In genomic region chr17:42691021-42691545, GRCh38 we compare ENCODE assay signal across 2 cellular contexts.
TF ChIP-seq lines count a peak whose summit lies in the region.

No MANE protein-coding gene starts in this region.

TF ChIP-seq in SK-N-SH, 30 proteins besides CTCF, POLR2A, EP300 and RAD21:
- TF ChIP-seq POLR2AphosphoS5 (IDR thresholded peaks at IDR 0.05; ENCODE audit: low read depth, low read length) (no peak), JUND (IDR thresholded peaks at IDR 0.05) (no peak), USF2 (IDR thresholded peaks at IDR 0.05; ENCODE audit: borderline replicate concordance, low read depth, low read length) (no peak), GABPA (IDR thresholded peaks at IDR 0.05; ENCODE audit: low read depth) (no peak), NRF1 (IDR thresholded peaks at IDR 0.05; ENCODE audit: low read depth, low read length) (no peak), MXI1 (IDR thresholded peaks at IDR 0.05; ENCODE audit: low read depth, low read length) (no peak), ELF1 (IDR thresholded peaks at IDR 0.05) (no peak), USF1 (IDR thresholded peaks at IDR 0.05; ENCODE audit: borderline replicate concordance, low read depth) (no peak), YY1 (IDR thresholded peaks at IDR 0.05; ENCODE audit: low read depth) (no peak), GATA2 (CRISPR knock-in tag; IDR thresholded peaks at IDR 0.05) (no peak), RXRA (IDR thresholded peaks at IDR 0.05; ENCODE audit: borderline replicate concordance, low read depth) (no peak), ZBTB33 (IDR thresholded peaks at IDR 0.05; ENCODE audit: borderline replicate concordance, low read depth) (no peak)
- TF ChIP-seq, protein P1, sequence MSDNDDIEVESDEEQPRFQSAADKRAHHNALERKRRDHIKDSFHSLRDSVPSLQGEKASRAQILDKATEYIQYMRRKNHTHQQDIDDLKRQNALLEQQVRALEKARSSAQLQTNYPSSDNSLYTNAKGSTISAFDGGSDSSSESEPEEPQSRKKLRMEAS (IDR thresholded peaks at IDR 0.05; ENCODE audit: low read depth) = no peak

TF ChIP-seq in SK-N-SH treated with all-trans-retinoic acid at 6 μM for 48 hours, 23 proteins besides CTCF, POLR2A, EP300 and RAD21:
- TF ChIP-seq ZFP30 (CRISPR knock-in tag; IDR thresholded peaks at IDR 0.05) (no peak), ZNF565 (CRISPR knock-in tag; conservative IDR thresholded peaks at IDR 0.05; ENCODE audit: low read depth) (no peak), ESRRG (CRISPR knock-in tag; IDR thresholded peaks at IDR 0.05) (no peak), TOX (CRISPR knock-in tag; IDR thresholded peaks at IDR 0.05; ENCODE audit: borderline replicate concordance) (no peak), ZFP3 (CRISPR knock-in tag; IDR thresholded peaks at IDR 0.05) (no peak), PATZ1 (CRISPR knock-in tag; IDR thresholded peaks at IDR 0.05; ENCODE audit: borderline replicate concordance) (no peak), GLIS3 (CRISPR knock-in tag; IDR thresholded peaks at IDR 0.05) (no peak), RARB (CRISPR knock-in tag; IDR thresholded peaks at IDR 0.05) (no peak), PPARA (CRISPR knock-in tag; IDR thresholded peaks at IDR 0.05; ENCODE audit: borderline replicate concordance) (no peak)
- TF ChIP-seq, protein P2, sequence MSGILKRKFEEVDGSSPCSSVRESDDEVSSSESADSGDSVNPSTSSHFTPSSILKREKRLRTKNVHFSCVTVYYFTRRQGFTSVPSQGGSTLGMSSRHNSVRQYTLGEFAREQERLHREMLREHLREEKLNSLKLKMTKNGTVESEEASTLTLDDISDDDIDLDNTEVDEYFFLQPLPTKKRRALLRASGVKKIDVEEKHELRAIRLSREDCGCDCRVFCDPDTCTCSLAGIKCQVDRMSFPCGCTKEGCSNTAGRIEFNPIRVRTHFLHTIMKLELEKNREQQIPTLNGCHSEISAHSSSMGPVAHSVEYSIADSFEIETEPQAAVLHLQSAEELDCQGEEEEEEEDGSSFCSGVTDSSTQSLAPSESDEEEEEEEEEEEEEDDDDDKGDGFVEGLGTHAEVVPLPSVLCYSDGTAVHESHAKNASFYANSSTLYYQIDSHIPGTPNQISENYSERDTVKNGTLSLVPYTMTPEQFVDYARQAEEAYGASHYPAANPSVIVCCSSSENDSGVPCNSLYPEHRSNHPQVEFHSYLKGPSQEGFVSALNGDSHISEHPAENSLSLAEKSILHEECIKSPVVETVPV (CRISPR knock-in tag; IDR thresholded peaks at IDR 0.05) = no peak
- TF ChIP-seq, protein P3, sequence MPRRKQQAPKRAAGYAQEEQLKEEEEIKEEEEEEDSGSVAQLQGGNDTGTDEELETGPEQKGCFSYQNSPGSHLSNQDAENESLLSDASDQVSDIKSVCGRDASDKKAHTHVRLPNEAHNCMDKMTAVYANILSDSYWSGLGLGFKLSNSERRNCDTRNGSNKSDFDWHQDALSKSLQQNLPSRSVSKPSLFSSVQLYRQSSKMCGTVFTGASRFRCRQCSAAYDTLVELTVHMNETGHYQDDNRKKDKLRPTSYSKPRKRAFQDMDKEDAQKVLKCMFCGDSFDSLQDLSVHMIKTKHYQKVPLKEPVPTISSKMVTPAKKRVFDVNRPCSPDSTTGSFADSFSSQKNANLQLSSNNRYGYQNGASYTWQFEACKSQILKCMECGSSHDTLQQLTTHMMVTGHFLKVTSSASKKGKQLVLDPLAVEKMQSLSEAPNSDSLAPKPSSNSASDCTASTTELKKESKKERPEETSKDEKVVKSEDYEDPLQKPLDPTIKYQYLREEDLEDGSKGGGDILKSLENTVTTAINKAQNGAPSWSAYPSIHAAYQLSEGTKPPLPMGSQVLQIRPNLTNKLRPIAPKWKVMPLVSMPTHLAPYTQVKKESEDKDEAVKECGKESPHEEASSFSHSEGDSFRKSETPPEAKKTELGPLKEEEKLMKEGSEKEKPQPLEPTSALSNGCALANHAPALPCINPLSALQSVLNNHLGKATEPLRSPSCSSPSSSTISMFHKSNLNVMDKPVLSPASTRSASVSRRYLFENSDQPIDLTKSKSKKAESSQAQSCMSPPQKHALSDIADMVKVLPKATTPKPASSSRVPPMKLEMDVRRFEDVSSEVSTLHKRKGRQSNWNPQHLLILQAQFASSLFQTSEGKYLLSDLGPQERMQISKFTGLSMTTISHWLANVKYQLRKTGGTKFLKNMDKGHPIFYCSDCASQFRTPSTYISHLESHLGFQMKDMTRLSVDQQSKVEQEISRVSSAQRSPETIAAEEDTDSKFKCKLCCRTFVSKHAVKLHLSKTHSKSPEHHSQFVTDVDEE (CRISPR knock-in tag; IDR thresholded peaks at IDR 0.05) = no peak
- TF ChIP-seq, protein P4, sequence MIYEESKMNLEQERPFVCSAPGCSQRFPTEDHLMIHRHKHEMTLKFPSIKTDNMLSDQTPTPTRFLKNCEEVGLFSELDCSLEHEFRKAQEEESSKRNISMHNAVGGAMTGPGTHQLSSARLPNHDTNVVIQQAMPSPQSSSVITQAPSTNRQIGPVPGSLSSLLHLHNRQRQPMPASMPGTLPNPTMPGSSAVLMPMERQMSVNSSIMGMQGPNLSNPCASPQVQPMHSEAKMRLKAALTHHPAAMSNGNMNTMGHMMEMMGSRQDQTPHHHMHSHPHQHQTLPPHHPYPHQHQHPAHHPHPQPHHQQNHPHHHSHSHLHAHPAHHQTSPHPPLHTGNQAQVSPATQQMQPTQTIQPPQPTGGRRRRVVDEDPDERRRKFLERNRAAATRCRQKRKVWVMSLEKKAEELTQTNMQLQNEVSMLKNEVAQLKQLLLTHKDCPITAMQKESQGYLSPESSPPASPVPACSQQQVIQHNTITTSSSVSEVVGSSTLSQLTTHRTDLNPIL (CRISPR knock-in tag; IDR thresholded peaks at IDR 0.05; ENCODE audit: low read depth) = no peak
